Comparison of ENCODE assay signal across 8 cellular contexts in genomic region chr1:197356723-197357533, GRCh38.
DNase-seq lines count a peak whose midpoint lies in the region; ATAC-seq and TF ChIP-seq lines count a peak whose summit lies in the region.

No MANE protein-coding gene starts in this region.

- no peaks in the 10 kb centered on the region for H4K20me1 ChIP-seq in Loucy (ENCODE audit: insufficient read depth, low read length, poor library complexity, severe bottlenecking)

- H3K9ac ChIP-seq in Loucy (ENCODE audit: low read depth, low read length, poor library complexity, severe bottlenecking) = no peak overlapping the region

- DNase-seq in activated CD4-positive, alpha-beta T cell treated with anti-CD3 and anti-CD28 coated beads for 48 hours = peak; percentile 31
- no peak for DNase-seq in activated CD4-positive, alpha-beta T cell treated with anti-CD3 and anti-CD28 coated beads, Interleukin-2, amount 50 U/mL, for 4 hours
- peak; percentile 62 for DNase-seq in SK-N-DZ (ENCODE audit: low spot score)
- peak; percentile 22 for DNase-seq in epithelial cell of prostate (ENCODE audit: low read depth, low spot score)
- DNase-seq in mucosa of descending colon = peak in 1 of 3 donors; percentile 22
- no peak for DNase-seq in ureter (ENCODE audit: low spot score)

- intact Hi-C loops in mucosa of descending colon (cut with DNase I, micrococcal nuclease) = no loop called here

- no peak overlapping the region for H3K27ac ChIP-seq in epithelial cell of prostate

- H3K4me3 ChIP-seq in Loucy (ENCODE audit: low read length, poor library complexity, severe bottlenecking) = no peak overlapping the region
- no peak overlapping the region for H3K4me3 ChIP-seq in mucosa of descending colon

- peak overlapping the region; percentile 68; the same call in 1 of the 2 replicates for H2AFZ ChIP-seq in Loucy (ENCODE audit: low read length)

- no peaks in the 10 kb centered on the region for H3K27me3 ChIP-seq in Loucy (ENCODE audit: insufficient read depth, low read length, poor library complexity, severe bottlenecking)

- H3K4me1 ChIP-seq in Loucy (ENCODE audit: insufficient read depth, low read length, poor library complexity, severe bottlenecking) = no peaks in the 10 kb centered on the region
- no peaks in the 10 kb centered on the region for H3K4me1 ChIP-seq in mucosa of descending colon (ENCODE audit: low read depth)

- TF ChIP-seq CTCF in Loucy (conservative IDR thresholded peaks at IDR 0.05; ENCODE audit: low read length) = peak; percentile 92
- no peak for TF ChIP-seq CTCF in mucosa of descending colon (IDR thresholded peaks at IDR 0.05)

- H3K9me3 ChIP-seq in Loucy (ENCODE audit: insufficient read depth, low read depth, low read length) = no peaks in the 10 kb centered on the region
- H3K9me3 ChIP-seq in mucosa of descending colon = no peaks in the 10 kb centered on the region

- H3K9me2 ChIP-seq in Loucy (replicated peaks; ENCODE audit: low read depth, low read length) = no peaks in the 10 kb centered on the region

- H3K4me2 ChIP-seq in Loucy (ENCODE audit: low read depth, low read length, poor library complexity, severe bottlenecking) = no peak overlapping the region

- ATAC-seq in GM21825 (IDR thresholded peaks at IDR 0.05; ENCODE audit: unreplicated experiment) (peak; percentile 70), mucosa of descending colon (peak; percentile 48)

- H3K36me3 ChIP-seq in Loucy (ENCODE audit: insufficient read depth, low read length) (no peaks in the 10 kb centered on the region), mucosa of descending colon (ENCODE audit: low read depth) (no peaks in the 10 kb centered on the region)

- no peaks in the 10 kb centered on the region for H3F3A ChIP-seq in Loucy (ENCODE audit: low read depth)

- H3K79me2 ChIP-seq in Loucy (ENCODE audit: insufficient read depth, low read length) = no peaks in the 10 kb centered on the region

Comparison
In these comparisons a context has a peak if more than half of its experiments do, and no peak if none do; other contexts are left out.
1. DNase-seq: peak in activated CD4-positive, alpha-beta T cell treated with anti-CD3 and anti-CD28 coated beads for 48 hours (single experiment), SK-N-DZ (single experiment) and epithelial cell of prostate (single experiment); none in activated CD4-positive, alpha-beta T cell treated with anti-CD3 and anti-CD28 coated beads, Interleukin-2, amount 50 U/mL, for 4 hours (0 of 2) and ureter (single experiment).